8 cellular contexts compared by ENCODE assay signal in the genomic region with DNA sequence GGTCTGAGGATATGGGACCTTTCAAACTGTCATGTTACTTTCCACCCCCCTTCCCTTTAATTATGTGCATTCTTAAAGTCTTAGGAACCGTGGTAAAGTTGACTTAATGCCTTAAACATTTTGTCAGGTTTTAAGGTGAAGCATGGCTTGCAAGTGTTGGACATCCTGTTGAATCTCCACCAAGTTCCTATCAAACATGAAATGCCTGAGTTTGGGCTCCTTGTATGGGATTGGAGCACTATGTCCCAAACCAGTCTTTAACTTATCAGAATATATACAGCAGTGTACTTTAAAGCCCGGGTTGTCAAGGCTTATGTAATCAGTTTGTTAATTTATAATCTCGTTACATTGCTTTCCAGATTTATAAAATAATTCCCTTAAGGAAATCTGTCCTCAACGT. TPM values are rescaled to one million over a fixed set of nuclear protein-coding genes. Genes with fewer than 3 reads are reported as not detected.
DNase-seq lines count a peak whose midpoint lies in the region; ATAC-seq and TF ChIP-seq lines count a peak whose summit lies in the region.

No MANE protein-coding gene starts in this region.

- no peak overlapping the region for H4K8ac ChIP-seq in trophoblast cell (ENCODE audit: low read depth, low read length)

- no peak overlapping the region for H3K14ac ChIP-seq in trophoblast cell (ENCODE audit: low read length)

- H2AFZ ChIP-seq in PC-3 (ENCODE audit: low read length) (no peak overlapping the region), trophoblast cell (ENCODE audit: insufficient read depth, low read length, poor library complexity) (no peak overlapping the region)

- H3K18ac ChIP-seq in trophoblast cell (ENCODE audit: low read length): no peak overlapping the region

- ATAC-seq in PC-3: peak; percentile 3; the same call in 1 of the 2 replicates
- no peak for ATAC-seq in GM19023 (IDR thresholded peaks at IDR 0.05; ENCODE audit: unreplicated experiment)

- DNase-seq in PC-3 (peak; percentile 33), epithelial cell of prostate (ENCODE audit: low read depth, low spot score) (no peak), trophoblast cell (peak in 1 of 2 donors; percentile 15), activated gamma-delta T cell (lab: John Stamatoyannopoulos, UW) (no peak), GM10266 (ENCODE audit: extremely low spot score) (no peak), NCI-H524 (lab: John Stamatoyannopoulos, UW) (no peak)

- H3K79me1 ChIP-seq in trophoblast cell (ENCODE audit: low read length): peaks cover 2% of the 10 kb centered on the region

- H4K12ac ChIP-seq in trophoblast cell (ENCODE audit: low read depth, low read length): no peak overlapping the region

- H3K36me3 ChIP-seq in ES-I3 (ENCODE audit: insufficient read depth, low read length) (no peaks in the 10 kb centered on the region), PC-3 (ENCODE audit: low read depth, low read length) (peaks cover 7% of the 10 kb centered on the region; the same call in 1 of the 2 replicates), trophoblast cell (ENCODE audit: control insufficient read depth in 1 of 2, insufficient read depth in 2 of 2, low read length in 2 of 2) (peaks cover 0 to 2% of the 10 kb centered on the region in 2 experiments)

- intact Hi-C loops in PC-3 (cut with micrococcal nuclease): loop anchor here (1.0 to 5.0 kb wide), 4 partner anchors 65 to 335 kb away; a partner anchor contains a TSS

- H3K27ac ChIP-seq in PC-3 (ENCODE audit: low read length): peak overlapping the region; percentile 60
- H3K27ac ChIP-seq in epithelial cell of prostate: peak overlapping the region; percentile 73
- H3K27ac ChIP-seq in trophoblast cell (ENCODE audit: low read depth, low read length): no peak overlapping the region

- H2BK5ac ChIP-seq in trophoblast cell (ENCODE audit: low read depth, low read length, poor library complexity): no peak overlapping the region

- no peaks in the 10 kb centered on the region for H3F3A ChIP-seq in PC-3 (ENCODE audit: low read length, unreplicated experiment)

- CTCF ChIA-PET in PC-3 (lab: Charles Lee): interaction anchor here (0.6 kb wide), 1 partner anchor 174 kb away, joined by 3 read pairs; no protein-coding TSS in a partner anchor

- H3K4me1 ChIP-seq in ES-I3 (ENCODE audit: insufficient read depth, low read length): peaks cover 15% of the 10 kb centered on the region
- H3K4me1 ChIP-seq in PC-3 (ENCODE audit: insufficient read depth, low read length): peaks cover 42% of the 10 kb centered on the region
- peaks cover 4 to 11% of the 10 kb centered on the region in 2 experiments for H3K4me1 ChIP-seq in trophoblast cell (ENCODE audit: control insufficient read depth in 1 of 2, insufficient read depth in 2 of 2, low read length in 2 of 2)

- H3K9me3 ChIP-seq in ES-I3 (ENCODE audit: control insufficient read depth, insufficient read depth, low read length) (no peaks in the 10 kb centered on the region), PC-3 (ENCODE audit: low read length) (no peaks in the 10 kb centered on the region), trophoblast cell (ENCODE audit: insufficient read depth, low read depth, low read length) (no peaks in the 10 kb centered on the region)

- TSS peak; percentile 60 for BruUV-seq in PC-3 (replicated peaks; lab: Mats Ljungman, UMichigan)

- H3K9ac ChIP-seq in ES-I3 (ENCODE audit: low read depth, low read length): peak overlapping the region; percentile 86
- H3K9ac ChIP-seq in PC-3 (ENCODE audit: low read length): peak overlapping the region; percentile 92
- H3K9ac ChIP-seq in trophoblast cell (ENCODE audit: low read length): no peak overlapping the region

- H3K4me3 ChIP-seq in PC-3 (ENCODE audit: low read length) (peak overlapping the region; percentile 85), trophoblast cell (ENCODE audit: low read depth, low read length) (no peak overlapping the region)

- H3K27me3 ChIP-seq in PC-3 (ENCODE audit: low read length): no peaks in the 10 kb centered on the region
- H3K27me3 ChIP-seq in trophoblast cell (ENCODE audit: insufficient read depth, low read length): no peaks in the 10 kb centered on the region

- no CpG with 5 or more reads among the region's 4 CpGs for WGBS in trophoblast cell (ENCODE audit: extremely low coverage, insufficient coverage, insufficient read length)

- POLR2A ChIA-PET in PC-3 (lab: Charles Lee; ENCODE audit: unreplicated experiment): interaction anchor here (0.7 kb wide), 1 partner anchor 205 kb away, joined by 6 read pairs; no protein-coding TSS in a partner anchor

- TF ChIP-seq CTCF in PC-3 (conservative IDR thresholded peaks at IDR 0.05; ENCODE audit: low read depth, low read length) (no peak), GM10266 (IDR thresholded peaks at IDR 0.05; ENCODE audit: control insufficient read depth, insufficient read depth, low read depth, missing control alignments) (no peak)

- no peak overlapping the region for H3K4ac ChIP-seq in trophoblast cell (ENCODE audit: low read depth, low read length)

- H3K4me2 ChIP-seq in PC-3 (ENCODE audit: low read length) (peak overlapping the region; percentile 88), trophoblast cell (ENCODE audit: low read length) (peak overlapping the region; percentile 79)

- no peak overlapping the region for H2BK120ac ChIP-seq in trophoblast cell (ENCODE audit: insufficient read depth, low read length, poor library complexity)

- H3K23ac ChIP-seq in trophoblast cell (ENCODE audit: low read length): no peak overlapping the region

- H2BK12ac ChIP-seq in trophoblast cell (ENCODE audit: low read length): no peak overlapping the region

- no peaks in the 10 kb centered on the region for H3K9me2 ChIP-seq in PC-3 (replicated peaks; ENCODE audit: low read length)

- no peak overlapping the region for H2AK5ac ChIP-seq in trophoblast cell (ENCODE audit: low read length)

- peaks cover 54% of the 10 kb centered on the region for H4K20me1 ChIP-seq in PC-3 (ENCODE audit: low read length)

- H3K79me2 ChIP-seq in PC-3 (ENCODE audit: low read length) (peaks cover 57% of the 10 kb centered on the region), trophoblast cell (ENCODE audit: control insufficient read depth, insufficient read depth, low read length, poor library complexity) (peaks cover 9% of the 10 kb centered on the region)

- no peak overlapping the region for H4K91ac ChIP-seq in trophoblast cell (ENCODE audit: low read depth, low read length)

RNA-seq across cellular contexts. Expression of a gene that starts 1.2 kb away (rescaled TPM):
- total RNA-seq in PC-3 (2014; rRNA removed): 53.3 and 53.4 TPM in 2 replicates
- polyA plus RNA-seq in trophoblast cell (2013): 11.8 and 12.6 TPM in 2 replicates
